1 cellular context compared by ENCODE assay signal in the genomic region with DNA sequence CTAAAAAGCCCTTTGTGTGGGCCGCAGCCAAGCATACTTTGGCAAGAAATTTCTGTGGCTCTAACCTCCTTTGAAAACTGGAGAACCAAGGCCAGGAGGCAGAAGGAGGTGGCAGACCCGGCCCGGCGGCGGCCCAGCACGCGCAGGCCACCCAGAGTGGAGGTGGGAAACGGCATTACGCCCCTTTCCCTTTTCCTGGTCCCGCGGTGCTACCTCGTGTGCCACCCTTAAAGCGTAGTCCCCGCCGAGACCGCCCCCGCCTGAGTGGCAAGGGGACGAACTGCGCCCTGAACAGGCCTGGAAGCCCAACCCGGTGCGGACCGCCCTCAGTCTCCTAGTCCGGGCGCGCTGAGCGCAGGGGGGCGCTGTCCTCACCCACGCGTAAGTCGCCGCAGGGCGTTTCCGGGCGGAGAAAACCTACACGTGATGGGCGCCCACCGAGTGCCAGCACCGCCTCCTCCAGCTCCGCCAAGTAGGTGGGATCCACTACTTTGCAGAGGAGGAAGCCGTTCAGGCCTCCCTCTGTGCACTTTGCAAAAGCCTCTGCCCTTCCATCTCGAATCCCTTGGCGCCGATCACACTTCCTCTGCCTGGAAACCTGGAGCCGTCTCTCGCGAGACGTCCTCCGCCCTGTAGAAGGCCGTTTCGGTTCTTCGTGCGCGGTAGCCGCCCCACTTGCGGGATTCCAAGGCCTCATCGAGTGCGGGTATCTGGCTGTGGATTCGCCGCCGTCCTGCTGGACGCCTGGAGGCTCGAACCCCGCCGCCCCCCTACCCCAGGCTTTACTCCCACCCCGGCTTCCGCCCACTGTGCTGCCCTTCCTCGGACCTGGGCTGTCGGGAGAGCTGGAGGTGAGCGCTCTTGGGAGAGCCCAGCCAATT.
TF ChIP-seq lines count a peak whose summit lies in the region.

Gene ACCS, plus strand, starts transcription at position 420 of the 881 bp plus-strand sequence. CDS start 1,358 bp downstream, outside the sequence.

TF ChIP-seq in A549, 52 proteins besides CTCF, POLR2A, EP300 and RAD21 (continued from another document):
- TF ChIP-seq HMGXB4 (CRISPR knock-in tag; IDR thresholded peaks at IDR 0.05; ENCODE audit: borderline replicate concordance) (no peak; the same call in 1 of the 2 replicates), USF2 (IDR thresholded peaks at IDR 0.05) (peak; percentile 87), ZNF302 (CRISPR knock-in tag; IDR thresholded peaks at IDR 0.05) (no peak), E2F6 (IDR thresholded peaks at IDR 0.05; ENCODE audit: borderline replicate concordance, low read depth) (peak; percentile 77), MAFK (IDR thresholded peaks at IDR 0.05; ENCODE audit: partially characterized antibody) (no peak), TP53 (CRISPR knock-in tag; IDR thresholded peaks at IDR 0.05) (no peak), ZC3H11A (IDR thresholded peaks at IDR 0.05) (no peak), RFX5 (IDR thresholded peaks at IDR 0.05) (no peak), FOSB (CRISPR knock-in tag; IDR thresholded peaks at IDR 0.05) (no peak), CEBPB (IDR thresholded peaks at IDR 0.05) (no peak), HOXB5 (CRISPR knock-in tag; IDR thresholded peaks at IDR 0.05) (no peak), NFE2L2 (conservative IDR thresholded peaks at IDR 0.05; ENCODE audit: low read length) (no peak), FOXS1 (CRISPR knock-in tag; IDR thresholded peaks at IDR 0.05) (no peak), PHF8 (IDR thresholded peaks at IDR 0.05; ENCODE audit: borderline replicate concordance, low read depth) (peak; percentile 86), CHD2 (IDR thresholded peaks at IDR 0.05; ENCODE audit: low read length, partially characterized antibody) (peak; percentile 92), GATA3 (IDR thresholded peaks at IDR 0.05; ENCODE audit: borderline replicate concordance) (peak; percentile 42; the same call in 1 of the 2 replicates)
- TF ChIP-seq, protein P1, sequence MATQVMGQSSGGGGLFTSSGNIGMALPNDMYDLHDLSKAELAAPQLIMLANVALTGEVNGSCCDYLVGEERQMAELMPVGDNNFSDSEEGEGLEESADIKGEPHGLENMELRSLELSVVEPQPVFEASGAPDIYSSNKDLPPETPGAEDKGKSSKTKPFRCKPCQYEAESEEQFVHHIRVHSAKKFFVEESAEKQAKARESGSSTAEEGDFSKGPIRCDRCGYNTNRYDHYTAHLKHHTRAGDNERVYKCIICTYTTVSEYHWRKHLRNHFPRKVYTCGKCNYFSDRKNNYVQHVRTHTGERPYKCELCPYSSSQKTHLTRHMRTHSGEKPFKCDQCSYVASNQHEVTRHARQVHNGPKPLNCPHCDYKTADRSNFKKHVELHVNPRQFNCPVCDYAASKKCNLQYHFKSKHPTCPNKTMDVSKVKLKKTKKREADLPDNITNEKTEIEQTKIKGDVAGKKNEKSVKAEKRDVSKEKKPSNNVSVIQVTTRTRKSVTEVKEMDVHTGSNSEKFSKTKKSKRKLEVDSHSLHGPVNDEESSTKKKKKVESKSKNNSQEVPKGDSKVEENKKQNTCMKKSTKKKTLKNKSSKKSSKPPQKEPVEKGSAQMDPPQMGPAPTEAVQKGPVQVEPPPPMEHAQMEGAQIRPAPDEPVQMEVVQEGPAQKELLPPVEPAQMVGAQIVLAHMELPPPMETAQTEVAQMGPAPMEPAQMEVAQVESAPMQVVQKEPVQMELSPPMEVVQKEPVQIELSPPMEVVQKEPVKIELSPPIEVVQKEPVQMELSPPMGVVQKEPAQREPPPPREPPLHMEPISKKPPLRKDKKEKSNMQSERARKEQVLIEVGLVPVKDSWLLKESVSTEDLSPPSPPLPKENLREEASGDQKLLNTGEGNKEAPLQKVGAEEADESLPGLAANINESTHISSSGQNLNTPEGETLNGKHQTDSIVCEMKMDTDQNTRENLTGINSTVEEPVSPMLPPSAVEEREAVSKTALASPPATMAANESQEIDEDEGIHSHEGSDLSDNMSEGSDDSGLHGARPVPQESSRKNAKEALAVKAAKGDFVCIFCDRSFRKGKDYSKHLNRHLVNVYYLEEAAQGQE (IDR thresholded peaks at IDR 0.05), result peak; percentile 90
- TF ChIP-seq, protein P2, sequence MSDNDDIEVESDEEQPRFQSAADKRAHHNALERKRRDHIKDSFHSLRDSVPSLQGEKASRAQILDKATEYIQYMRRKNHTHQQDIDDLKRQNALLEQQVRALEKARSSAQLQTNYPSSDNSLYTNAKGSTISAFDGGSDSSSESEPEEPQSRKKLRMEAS (IDR thresholded peaks at IDR 0.05), result peak; percentile 97
